8 cellular contexts compared by ENCODE assay signal in the genomic region with DNA sequence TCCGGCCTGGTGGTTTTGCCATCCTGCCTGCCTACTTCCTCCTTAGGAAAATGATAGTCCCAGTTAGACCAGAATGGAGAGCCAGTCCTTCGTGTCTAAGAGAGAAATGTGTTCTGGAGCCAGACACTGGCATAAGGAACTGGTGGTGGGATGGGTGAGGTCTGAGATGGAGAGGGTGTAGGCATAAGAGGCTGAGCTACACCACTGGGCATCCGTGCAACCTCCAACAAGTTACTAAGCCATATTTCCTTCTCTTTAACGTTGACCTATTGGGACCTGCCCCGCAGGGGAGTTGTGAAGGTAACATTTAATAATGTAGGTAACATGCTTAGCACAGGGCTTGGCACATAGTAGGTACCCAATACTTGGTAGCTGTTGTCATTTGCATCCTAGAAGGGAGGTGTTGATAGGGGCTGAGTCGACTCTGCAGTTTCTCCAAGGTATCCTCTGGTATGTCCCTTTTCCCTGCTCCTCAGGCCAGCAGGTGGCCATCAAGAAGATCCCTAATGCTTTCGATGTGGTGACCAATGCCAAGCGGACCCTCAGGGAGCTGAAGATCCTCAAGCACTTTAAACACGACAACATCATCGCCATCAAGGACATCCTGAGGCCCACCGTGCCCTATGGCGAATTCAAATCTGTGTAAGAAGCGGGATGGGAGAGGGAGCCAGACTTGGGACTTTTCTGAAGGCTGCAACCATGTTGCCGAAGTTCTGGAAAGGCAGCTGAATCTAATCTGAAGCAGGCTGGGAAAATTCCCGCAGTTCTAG.
A peak's percentile ranks its signal among the peaks of the same experiment; 100 is the strongest.
DNase-seq lines count a peak whose midpoint lies in the region; ATAC-seq and TF ChIP-seq lines count a peak whose summit lies in the region.

No MANE protein-coding gene starts in this region.

- peaks cover 21% of the 10 kb centered on the region for H3K36me3 ChIP-seq in mucosa of stomach (ENCODE audit: control insufficient read depth, insufficient read depth, low read length)

- peak overlapping the region; percentile 81 for H3K9ac ChIP-seq in mucosa of stomach (ENCODE audit: low read length)

- H3K27ac Mint-ChIP-seq in stimulated activated naive CD8-positive, alpha-beta T cell treated with anti-CD3 and anti-CD28 coated beads, Interleukin-15, Interleukin-2, amounts not matched to agents 100 ng/mL and 50 ng/mL, for 24 hours, result no peak overlapping the region

- H3K4me3 Mint-ChIP-seq in stimulated activated naive CD8-positive, alpha-beta T cell treated with anti-CD3 and anti-CD28 coated beads, Interleukin-15, Interleukin-2, amounts not matched to agents 100 ng/mL and 50 ng/mL, for 24 hours, result peak overlapping the region; percentile 100

- H3K4me3 ChIP-seq in cardiac fibroblast (replicated peaks in 1 of 2; ENCODE audit: low read depth in 2 of 2, low read length in 2 of 2) (peak overlapping the region; percentile 85 to 94), mucosa of stomach (ENCODE audit: low read length) (peak overlapping the region; percentile 74)

- H3K27me3 Mint-ChIP-seq in stimulated activated naive CD8-positive, alpha-beta T cell treated with anti-CD3 and anti-CD28 coated beads, Interleukin-15, Interleukin-2, amounts not matched to agents 100 ng/mL and 50 ng/mL, for 24 hours, result no peaks in the 10 kb centered on the region

- H3K9me3 Mint-ChIP-seq in stimulated activated naive CD8-positive, alpha-beta T cell treated with anti-CD3 and anti-CD28 coated beads, Interleukin-15, Interleukin-2, amounts not matched to agents 100 ng/mL and 50 ng/mL, for 24 hours, result no peaks in the 10 kb centered on the region

- H3K36me3 Mint-ChIP-seq in stimulated activated naive CD8-positive, alpha-beta T cell treated with anti-CD3 and anti-CD28 coated beads, Interleukin-15, Interleukin-2, amounts not matched to agents 100 ng/mL and 50 ng/mL, for 24 hours (ENCODE audit: low read depth), result peaks cover 21% of the 10 kb centered on the region

- H3K9me3 ChIP-seq in mucosa of stomach (ENCODE audit: control insufficient read depth, low read length), result no peaks in the 10 kb centered on the region

- H3K4me1 Mint-ChIP-seq in stimulated activated naive CD8-positive, alpha-beta T cell treated with anti-CD3 and anti-CD28 coated beads, Interleukin-15, Interleukin-2, amounts not matched to agents 100 ng/mL and 50 ng/mL, for 24 hours (ENCODE audit: low read depth), result peaks cover 20% of the 10 kb centered on the region

- peaks cover 29% of the 10 kb centered on the region for H3K4me1 ChIP-seq in mucosa of stomach (ENCODE audit: control insufficient read depth, insufficient read depth, low read length)

- TF ChIP-seq CTCF in cardiac fibroblast (IDR thresholded peaks at IDR 0.05; ENCODE audit: low read depth, low read length), result no peak

- DNase-seq in stimulated activated naive CD8-positive, alpha-beta T cell treated with anti-CD3 and anti-CD28 coated beads, Interleukin-15, Interleukin-2, amounts not matched to agents 100 U/mL and 50 U/mL, for 24 hours, result no peak
- DNase-seq in cardiac fibroblast (ENCODE audit: low read depth in 2 of 2), result no peak
- DNase-seq in epidermal melanocyte (ENCODE audit: insufficient read length, low spot score), result no peak
- DNase-seq in retina, result no peak

- no peaks in the 10 kb centered on the region for H3K27me3 ChIP-seq in mucosa of stomach (ENCODE audit: control insufficient read depth, insufficient read depth, low read length)

- ATAC-seq in stimulated activated naive CD8-positive, alpha-beta T cell treated with anti-CD3 and anti-CD28 coated beads, Interleukin-15, Interleukin-2, amounts not matched to agents 100 U/mL and 50 U/mL, for 24 hours, result no peak
- ATAC-seq in GM18858 (IDR thresholded peaks at IDR 0.05; ENCODE audit: unreplicated experiment) (no peak), GM21825 (IDR thresholded peaks at IDR 0.05; ENCODE audit: unreplicated experiment) (no peak)
